9 cellular contexts compared by ENCODE assay signal in genomic region chr1:59672851-59673574, GRCh38.
A peak's percentile ranks its signal among the peaks of the same experiment; 100 is the strongest.
DNase-seq lines count a peak whose midpoint lies in the region; ATAC-seq and TF ChIP-seq lines count a peak whose summit lies in the region.
"Had no signal": no experiment of that assay in that cellular context is flagged by ENCODE, and none has a peak within 500 bp of the region (broad histone marks: within the 10 kb centered on the region; RNA-seq: fewer than 3 reads in every experiment).

No MANE protein-coding gene starts in this region.

- H3K4me1 ChIP-seq in left lung (peaks cover 18 to 74% of the 10 kb centered on the region in 2 donors), suprapubic skin (peaks cover 76% of the 10 kb centered on the region)

- intact Hi-C loops in left lung (cut with DNase I): no loop called here

- H3K27me3 ChIP-seq in left lung (no peaks in the 10 kb centered on the region), suprapubic skin (no peaks in the 10 kb centered on the region)

- no peak overlapping the region for H3K4me3 ChIP-seq in astrocyte of the spinal cord (ENCODE audit: low read depth, low read length)
- no peak overlapping the region for H3K4me3 ChIP-seq in left lung
- H3K4me3 ChIP-seq in suprapubic skin: no peak overlapping the region
- H3K4me3 ChIP-seq in coronary artery: no peak overlapping the region

- no peak for TF ChIP-seq POLR2A in suprapubic skin (IDR thresholded peaks at IDR 0.05)

- in situ Hi-C loops in astrocyte of the spinal cord (cut with HindIII; ENCODE audit: low sequenced_read_pairs): no loop called here

- H3K36me3 ChIP-seq in left lung (no peaks in the 10 kb centered on the region), suprapubic skin (no peaks in the 10 kb centered on the region)

- ATAC-seq in HG03432 (IDR thresholded peaks at IDR 0.05; ENCODE audit: unreplicated experiment) (peak; percentile 44), left lung (peak; percentile 35)

- peak overlapping the region; percentile 84 to 86 for H3K27ac ChIP-seq in left lung
- peak overlapping the region; percentile 85 for H3K27ac ChIP-seq in suprapubic skin
- peak overlapping the region in 1 of 2 donors; percentile 75 for H3K27ac ChIP-seq in coronary artery

- TF ChIP-seq CTCF in astrocyte of the spinal cord (IDR thresholded peaks at IDR 0.05; ENCODE audit: low read depth, low read length) (no peak), left lung (IDR thresholded peaks at IDR 0.05) (no peak), suprapubic skin (IDR thresholded peaks at IDR 0.05) (no peak), coronary artery (IDR thresholded peaks at IDR 0.05) (no peak)

- 57% methylated on average over 7 of the region's 7 CpGs for WGBS in suprapubic skin

- H3K9me3 ChIP-seq in left lung: no peaks in the 10 kb centered on the region
- H3K9me3 ChIP-seq in suprapubic skin: no peaks in the 10 kb centered on the region

- no peak for TF ChIP-seq EP300 in suprapubic skin (IDR thresholded peaks at IDR 0.05)

- DNase-seq in astrocyte of the spinal cord (ENCODE audit: low read depth, low spot score) (peak; percentile 63), left lung (peak; percentile 59 to 78), suprapubic skin (ENCODE audit: low spot score in 2 of 2) (no peak), NCI-H187 (lab: John Stamatoyannopoulos, UW) (no peak), globus pallidus (ENCODE audit: low spot score) (no peak), coronary artery (ENCODE audit: low spot score) (no peak), ecto neural progenitor cell (ENCODE audit: low spot score) (no peak)
- DNase-seq: activated T-cell treated with anti-CD3 and anti-CD28 coated beads, Interleukin-2, amount 50 U/mL, for 1 hour had no signal

Comparison
In these comparisons a context has a peak if more than half of its experiments do, and no peak if none do; other contexts are left out.
1. DNase-seq: peak in astrocyte of the spinal cord (single experiment) and left lung (2 of 2); none in suprapubic skin (0 of 2), NCI-H187 (0 of 2), globus pallidus (single experiment), coronary artery (single experiment) and ecto neural progenitor cell (single experiment).